In the genomic region with DNA sequence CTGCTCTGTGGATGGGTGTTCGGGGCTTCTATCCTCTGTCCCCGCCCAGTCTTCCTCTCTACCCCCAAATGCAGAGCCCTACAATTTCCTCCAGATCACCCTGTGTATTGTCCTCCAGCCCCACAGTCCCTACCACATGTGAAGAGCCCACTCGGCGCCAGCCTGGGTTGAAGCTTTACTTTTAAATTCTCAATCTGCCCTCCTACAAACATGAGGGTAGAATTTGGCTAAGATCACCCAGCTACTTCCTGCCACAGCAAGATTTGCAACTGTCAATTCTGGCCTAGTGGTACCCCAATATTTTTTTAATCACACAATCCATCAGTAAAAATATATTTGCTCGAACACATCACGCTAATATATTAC, we compare ENCODE assay signal across 10 cellular contexts. TPM values are rescaled to one million over a fixed set of nuclear protein-coding genes. Genes with fewer than 3 reads are reported as not detected.
A peak's percentile ranks its signal among the peaks of the same experiment; 100 is the strongest.
DNase-seq lines count a peak whose midpoint lies in the region; ATAC-seq and TF ChIP-seq lines count a peak whose summit lies in the region.
"Had no signal": no experiment of that assay in that cellular context is flagged by ENCODE, and none has a peak within 500 bp of the region (broad histone marks: within the 10 kb centered on the region; RNA-seq: fewer than 3 reads in every experiment).

No MANE protein-coding gene starts in this region.

- H3K36me3 ChIP-seq in mesodermal cell (ENCODE audit: control insufficient read depth, insufficient read depth, low read length) (peaks cover 24% of the 10 kb centered on the region), tibial nerve (peaks cover 0 to 24% (median 0%) of the 10 kb centered on the region in 3 donors)

- peak overlapping the region; percentile 95 for H3K4me3 Mint-ChIP-seq in activated naive CD4-positive, alpha-beta T cell treated with anti-CD3 and anti-CD28 coated beads, Interleukin-2, amount 50 U/mL, for 24 hours
- peak overlapping the region; percentile 90 for H3K4me3 Mint-ChIP-seq in activated T-helper 1 cell treated with anti-CD3 and anti-CD28 coated beads, Interleukin-12 subunit alpha, Interleukin-12 subunit beta, Interleukin-2, Interleukin-4 antibody, amounts not matched to agents 30 ng/mL and 10 ng/mL and 1 ng/mL, durations not matched to agents 14 hours and 24 hours and 36 hours

- TF ChIP-seq POLR2A in tibial nerve (IDR thresholded peaks at IDR 0.05) = no peak

- no peak for TF ChIP-seq CTCF in tibial nerve (IDR thresholded peaks at IDR 0.05)

- H3K9me3 ChIP-seq in mesodermal cell (ENCODE audit: control insufficient read depth, low read length) = no peaks in the 10 kb centered on the region
- H3K9me3 ChIP-seq in tibial nerve = no peaks in the 10 kb centered on the region

- H3K27me3 ChIP-seq in tibial nerve = no peaks in the 10 kb centered on the region

- no peak for DNase-seq in activated naive CD4-positive, alpha-beta T cell treated with Interleukin-2 at 50 U/mL for 16 hours
- DNase-seq in activated T-helper 1 cell treated with anti-CD3 and anti-CD28 coated beads, Interleukin-12 subunit alpha, Interleukin-12 subunit beta, Interleukin-2, Interleukin-4 antibody, amounts not matched to agents 30 ng/mL and 10 ng/mL and 1 ng/mL, durations not matched to agents 14 hours and 24 hours and 36 hours (ENCODE audit: low spot score) = no peak
- DNase-seq in tibial nerve (ENCODE audit: low spot score in 2 of 2) (no peak), putamen (ENCODE audit: low spot score) (no peak)
- DNase-seq in activated CD8-positive, alpha-beta memory T cell treated with anti-CD3 and anti-CD28 coated beads for 24 hours = no peak
- DNase-seq: erythroblast, NCI-H82 had no signal

- H3K4me1 ChIP-seq in mesodermal cell (ENCODE audit: control insufficient read depth, insufficient read depth, low read length, poor library complexity, severe bottlenecking) (peaks cover 51% of the 10 kb centered on the region), tibial nerve (peaks cover 0 to 72% (median 52%) of the 10 kb centered on the region in 4 donors)

- peaks cover 74% of the 10 kb centered on the region for H3K4me1 Mint-ChIP-seq in activated naive CD4-positive, alpha-beta T cell treated with anti-CD3 and anti-CD28 coated beads, Interleukin-2, amount 50 U/mL, for 24 hours
- H3K4me1 Mint-ChIP-seq in activated T-helper 1 cell treated with anti-CD3 and anti-CD28 coated beads, Interleukin-12 subunit alpha, Interleukin-12 subunit beta, Interleukin-2, Interleukin-4 antibody, amounts not matched to agents 30 ng/mL and 10 ng/mL and 1 ng/mL, durations not matched to agents 14 hours and 24 hours and 36 hours (ENCODE audit: low read depth) = peaks cover 67% of the 10 kb centered on the region

- H3K27ac ChIP-seq in mesodermal cell (ENCODE audit: low read depth, low read length, severe bottlenecking) (peak overlapping the region; percentile 83), tibial nerve (peak overlapping the region in 3 of 4 donors; percentile 91 to 93 (median 93))

- ATAC-seq in GM21360 (IDR thresholded peaks at IDR 0.05; ENCODE audit: unreplicated experiment) = no peak

- intact Hi-C loops in activated T-helper 1 cell treated with anti-CD3 and anti-CD28 coated beads, Interleukin-12 subunit alpha, Interleukin-12 subunit beta, Interleukin-2, Interleukin-4 antibody, amounts not matched to agents 30 ng/mL and 10 ng/mL and 1 ng/mL, durations not matched to agents 14 hours and 24 hours and 36 hours (cut with micrococcal nuclease) = loop anchor here (2.0 to 10.0 kb wide), 4 partner anchors 313 to 1109 kb away; a partner anchor contains a TSS

- TF ChIP-seq EP300 in tibial nerve (IDR thresholded peaks at IDR 0.05) = peak in 1 of 2 donors; percentile 0

- 73 to 96% methylated on average over 3 to 4 of the region's 6 CpGs for WGBS in mesodermal cell (ENCODE audit: insufficient coverage in 2 of 2), 2 experiments
- WGBS in tibial nerve, 2 donors = 58 to 59% methylated on average over 6 of the region's 6 CpGs

- no peak overlapping the region for H3K4me3 ChIP-seq in mesodermal cell (ENCODE audit: extremely low read depth, insufficient read depth, low read length, poor library complexity, severe bottlenecking)
- H3K4me3 ChIP-seq in tibial nerve = peak overlapping the region in 1 of 4 donors; percentile 13

- peak overlapping the region; percentile 99 for H3K27ac Mint-ChIP-seq in activated naive CD4-positive, alpha-beta T cell treated with anti-CD3 and anti-CD28 coated beads, Interleukin-2, amount 50 U/mL, for 24 hours
- H3K27ac Mint-ChIP-seq in activated T-helper 1 cell treated with anti-CD3 and anti-CD28 coated beads, Interleukin-12 subunit alpha, Interleukin-12 subunit beta, Interleukin-2, Interleukin-4 antibody, amounts not matched to agents 30 ng/mL and 10 ng/mL and 1 ng/mL, durations not matched to agents 14 hours and 24 hours and 36 hours = peak overlapping the region; percentile 93

- H3K9me3 Mint-ChIP-seq in activated naive CD4-positive, alpha-beta T cell treated with anti-CD3 and anti-CD28 coated beads, Interleukin-2, amount 50 U/mL, for 24 hours = no peaks in the 10 kb centered on the region
- no peaks in the 10 kb centered on the region for H3K9me3 Mint-ChIP-seq in activated T-helper 1 cell treated with anti-CD3 and anti-CD28 coated beads, Interleukin-12 subunit alpha, Interleukin-12 subunit beta, Interleukin-2, Interleukin-4 antibody, amounts not matched to agents 30 ng/mL and 10 ng/mL and 1 ng/mL, durations not matched to agents 14 hours and 24 hours and 36 hours

- no peaks in the 10 kb centered on the region for H3K27me3 Mint-ChIP-seq in activated naive CD4-positive, alpha-beta T cell treated with anti-CD3 and anti-CD28 coated beads, Interleukin-2, amount 50 U/mL, for 24 hours
- H3K27me3 Mint-ChIP-seq in activated T-helper 1 cell treated with anti-CD3 and anti-CD28 coated beads, Interleukin-12 subunit alpha, Interleukin-12 subunit beta, Interleukin-2, Interleukin-4 antibody, amounts not matched to agents 30 ng/mL and 10 ng/mL and 1 ng/mL, durations not matched to agents 14 hours and 24 hours and 36 hours (ENCODE audit: insufficient read depth) = no peaks in the 10 kb centered on the region

- peaks cover 9% of the 10 kb centered on the region for H3K36me3 Mint-ChIP-seq in activated naive CD4-positive, alpha-beta T cell treated with anti-CD3 and anti-CD28 coated beads, Interleukin-2, amount 50 U/mL, for 24 hours
- peaks cover 55% of the 10 kb centered on the region for H3K36me3 Mint-ChIP-seq in activated T-helper 1 cell treated with anti-CD3 and anti-CD28 coated beads, Interleukin-12 subunit alpha, Interleukin-12 subunit beta, Interleukin-2, Interleukin-4 antibody, amounts not matched to agents 30 ng/mL and 10 ng/mL and 1 ng/mL, durations not matched to agents 14 hours and 24 hours and 36 hours (ENCODE audit: low read depth)

RNA-seq across cellular contexts. Expression of a gene that starts 3.9 kb away (rescaled TPM):
- total RNA-seq in activated T-helper 1 cell treated with anti-CD3 and anti-CD28 coated beads, Interleukin-12 subunit alpha, Interleukin-12 subunit beta, Interleukin-2, Interleukin-4 antibody, amounts not matched to agents 30 ng/mL and 10 ng/mL and 1 ng/mL, durations not matched to agents 14 hours and 24 hours and 36 hours = 178 and 182 TPM in 2 replicates
- polyA plus RNA-seq in mesodermal cell (2013, experiment 1 of 2) = 16.7 TPM
- polyA plus RNA-seq in mesodermal cell (2013, experiment 2 of 2) = 14.3 TPM
- 10 to 100 TPM; 23.6 to 42.2 (median 36.6) TPM for total RNA-seq in tibial nerve

RNA-seq across cellular contexts. Expression of a gene that starts 54.2 kb away (rescaled TPM):
- not detected in 2 replicates for total RNA-seq in activated T-helper 1 cell treated with anti-CD3 and anti-CD28 coated beads, Interleukin-12 subunit alpha, Interleukin-12 subunit beta, Interleukin-2, Interleukin-4 antibody, amounts not matched to agents 30 ng/mL and 10 ng/mL and 1 ng/mL, durations not matched to agents 14 hours and 24 hours and 36 hours
- polyA plus RNA-seq in mesodermal cell (2013, experiment 1 of 2) = not detected
- polyA plus RNA-seq in mesodermal cell (2013, experiment 2 of 2) = not detected
- not detected for total RNA-seq in tibial nerve
